9 cellular contexts compared by ENCODE assay signal in the genomic region with DNA sequence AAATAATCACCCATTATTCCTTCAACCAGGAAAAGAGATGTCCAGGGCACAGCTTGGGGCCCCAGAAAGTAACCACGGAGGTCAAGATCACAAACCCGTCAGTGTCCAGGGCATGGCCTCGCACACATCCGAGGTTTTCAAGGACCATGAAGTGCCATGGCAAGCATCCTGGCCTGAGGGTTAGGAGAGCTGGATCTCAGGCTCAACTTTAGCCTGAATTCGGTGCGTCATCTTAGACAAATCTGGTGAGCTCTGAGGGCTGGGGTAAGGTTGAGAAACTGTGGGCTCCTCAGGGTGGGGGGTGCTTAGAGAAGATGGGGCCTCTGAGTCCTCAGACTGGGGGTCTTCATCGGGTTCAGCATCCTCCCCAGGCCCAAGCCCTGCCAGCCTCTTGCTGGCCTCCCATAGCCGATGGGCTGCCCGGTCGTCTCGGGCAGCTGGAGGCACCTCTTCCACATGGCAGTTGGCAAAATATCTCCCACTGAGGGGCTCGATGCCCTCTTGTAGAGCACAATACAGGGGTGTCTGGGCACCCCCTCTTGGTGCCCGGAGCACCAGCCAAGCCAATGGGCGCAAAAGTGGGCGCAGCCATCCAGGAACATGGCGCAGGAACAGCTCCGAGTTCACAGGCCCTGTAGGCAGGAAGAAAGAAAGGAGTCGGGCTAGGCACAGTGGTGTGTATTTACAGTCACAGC. TPM values are rescaled to one million over a fixed set of nuclear protein-coding genes. Genes with fewer than 3 reads are reported as not detected.
DNase-seq lines count a peak whose midpoint lies in the region; TF ChIP-seq lines count a peak whose summit lies in the region.
"Had no signal": no experiment of that assay in that cellular context is flagged by ENCODE, and none has a peak within 500 bp of the region (broad histone marks: within the 10 kb centered on the region; RNA-seq: fewer than 3 reads in every experiment).

No MANE protein-coding gene starts in this region.

- no peak overlapping the region for H3K4me2 ChIP-seq in neural progenitor cell

- peak overlapping the region; percentile 83 for H3K27ac ChIP-seq in C4-2B
- H3K27ac ChIP-seq in dorsolateral prefrontal cortex: peak overlapping the region in 54 of 59 donors; percentile 0 to 99 (median 95)
- H3K27ac ChIP-seq in neural progenitor cell: no peak overlapping the region

- peaks cover 47% of the 10 kb centered on the region for H3K4me1 Mint-ChIP-seq in neural progenitor cell

- H3K36me3 Mint-ChIP-seq in neural progenitor cell: peaks cover 17% of the 10 kb centered on the region

- H4K20me1 ChIP-seq in neural progenitor cell (ENCODE audit: low read depth): peaks cover 37% of the 10 kb centered on the region

- no peaks in the 10 kb centered on the region for H3K27me3 Mint-ChIP-seq in neural progenitor cell (ENCODE audit: insufficient read depth, low read depth)

- H3K79me2 ChIP-seq in neural progenitor cell (ENCODE audit: low read depth): peaks cover 49% of the 10 kb centered on the region

- no peak for DNase-seq in NB4 (ENCODE audit: low read depth)
- DNase-seq in dorsolateral prefrontal cortex: peak in 2 of 10 donors; percentile 14 to 24
- DNase-seq in neural progenitor cell (ENCODE audit: low spot score): no peak
- DNase-seq in pons (ENCODE audit: low spot score): no peak
- no peak for DNase-seq in activated CD4-positive, CD25-positive, alpha-beta regulatory T cell (lab: John Stamatoyannopoulos, UW)
- no peak for DNase-seq in HK-2 (ENCODE audit: unreplicated experiment)
- no peak for DNase-seq in DMS153 (lab: John Stamatoyannopoulos, UW)
- DNase-seq: SIG-M5 had no signal

- H3K36me3 ChIP-seq in neural progenitor cell: no peaks in the 10 kb centered on the region

- TF ChIP-seq POLR2A in NB4 (IDR thresholded peaks at IDR 0.05; ENCODE audit: extremely low read depth, insufficient read length): no peak

- no peak overlapping the region for H3K9ac ChIP-seq in neural progenitor cell

- H3K9me3 Mint-ChIP-seq in neural progenitor cell: peaks cover 3% of the 10 kb centered on the region

- H3K4me3 ChIP-seq in NB4 (ENCODE audit: low read depth, low read length) (peak overlapping the region; percentile 57), dorsolateral prefrontal cortex (peak overlapping the region in 49 of 59 donors; percentile 41 to 97 (median 88)), neural progenitor cell (no peak overlapping the region)

- H3K27ac Mint-ChIP-seq in neural progenitor cell: peak overlapping the region; percentile 94

- peaks cover 13% of the 10 kb centered on the region for H3K4me1 ChIP-seq in neural progenitor cell

- no peaks in the 10 kb centered on the region for H3K27me3 ChIP-seq in dorsolateral prefrontal cortex
- H3K27me3 ChIP-seq in neural progenitor cell: no peaks in the 10 kb centered on the region

- peak overlapping the region; percentile 96 for H3K4me3 Mint-ChIP-seq in neural progenitor cell

- H3K9me3 ChIP-seq in neural progenitor cell (ENCODE audit: low read depth): no peaks in the 10 kb centered on the region

- peaks cover 56% of the 10 kb centered on the region for H3F3A ChIP-seq in neural progenitor cell (ENCODE audit: low read depth)

- no peak overlapping the region for H2AFZ ChIP-seq in neural progenitor cell (replicated peaks)

- TF ChIP-seq CTCF in C4-2B (conservative IDR thresholded peaks at IDR 0.05) (no peak), NB4 (IDR thresholded peaks at IDR 0.05; ENCODE audit: low read depth, low read length) (no peak), dorsolateral prefrontal cortex (IDR thresholded peaks at IDR 0.05 in 54 of 56, conservative IDR thresholded peaks at IDR 0.05 in 2 of 56; ENCODE audit: low read depth in 1 of 56, partially characterized antibody in 56 of 56) (no peak), neural progenitor cell (IDR thresholded peaks at IDR 0.05) (no peak)

- intact Hi-C loops in dorsolateral prefrontal cortex (cut with DNase I): loop anchor here in 1 of 2 donors (5.0 kb wide), 4 partner anchors 41 to 171 kb away; a partner anchor contains a TSS

RNA-seq across cellular contexts. Expression of a gene that starts 0.9 kb away (rescaled TPM):
- 100 to 1,000 TPM in 84 of 120 experiments, 10 to 100 TPM in 36; 50.7 to 182 (median 108) TPM for total RNA-seq in dorsolateral prefrontal cortex
- total RNA-seq in neural progenitor cell (ENCODE audit: low replicate concordance): 84.0 and 131 TPM in 2 replicates

RNA-seq across cellular contexts. Expression of a gene that starts 4.5 kb away (rescaled TPM):
- total RNA-seq in dorsolateral prefrontal cortex (10 to 100 TPM in 61 of 120 experiments, 1 to 10 TPM in 59; 5.9 to 22.5 (median 10.1) TPM), neural progenitor cell (ENCODE audit: low replicate concordance) (25.6 and 36.0 TPM in 2 replicates)

RNA-seq across cellular contexts. Expression of a gene that starts 43.6 kb away (rescaled TPM):
- total RNA-seq in dorsolateral prefrontal cortex (10 to 100 TPM; 32.0 to 63.5 (median 45.6) TPM), neural progenitor cell (ENCODE audit: low replicate concordance) (25.8 and 44.8 TPM in 2 replicates)

RNA-seq across cellular contexts. Expression of a gene that starts 52.9 kb away (rescaled TPM):
- total RNA-seq in dorsolateral prefrontal cortex (10 to 100 TPM; 32.6 to 65.4 (median 44.1) TPM), neural progenitor cell (ENCODE audit: low replicate concordance) (49.1 and 54.3 TPM in 2 replicates)

RNA-seq across cellular contexts. Expression of a gene that starts 55.8 kb away (rescaled TPM):
- total RNA-seq in dorsolateral prefrontal cortex (10 to 100 TPM; 17.4 to 36.2 (median 25.3) TPM), neural progenitor cell (ENCODE audit: low replicate concordance) (7.1 and 17.7 TPM in 2 replicates)
